ENCODE assay signal across 20 cellular contexts in genomic region chr21:15740383-15740782, GRCh38.
"Had no signal": no experiment of that assay in that cellular context is flagged by ENCODE, and none has a peak within 500 bp of the region (broad histone marks: within the 10 kb centered on the region; RNA-seq: fewer than 3 reads in every experiment).

No MANE protein-coding gene starts in this region.

- H3K36me3 ChIP-seq: neural progenitor cell, right lobe of liver, upper lobe of right lung had no signal

- H3K27ac Mint-ChIP-seq: neural progenitor cell; stimulated activated naive CD8-positive, alpha-beta T cell treated with anti-CD3 and anti-CD28 coated beads, Interleukin-15, amount 100 ng/mL, for 72 hours had no signal

- H3K9me3 Mint-ChIP-seq: activated naive CD4-positive, alpha-beta T cell treated with anti-CD3 and anti-CD28 coated beads, Interleukin-2, amount 50 U/mL, for 72 hours; stimulated activated naive CD8-positive, alpha-beta T cell treated with anti-CD3 and anti-CD28 coated beads, Interleukin-15, amount 100 ng/mL, for 72 hours had no signal

- H3K27me3 ChIP-seq: body of pancreas, foreskin keratinocyte, neural progenitor cell, right lobe of liver, upper lobe of right lung had no signal

- H3K4me3 ChIP-seq: body of pancreas, neural progenitor cell, right lobe of liver, smooth muscle cell, upper lobe of right lung had no signal

- H3K4me2 ChIP-seq: smooth muscle cell had no signal

- H3K27ac ChIP-seq: body of pancreas, neural progenitor cell, right lobe of liver, upper lobe of right lung had no signal

- H3K27me3 Mint-ChIP-seq: stimulated activated naive CD8-positive, alpha-beta T cell treated with anti-CD3 and anti-CD28 coated beads, Interleukin-15, amount 100 ng/mL, for 72 hours had no signal

- H3K4me3 Mint-ChIP-seq: neural progenitor cell had no signal

- H3K9me3 ChIP-seq: body of pancreas, right lobe of liver, upper lobe of right lung had no signal

- DNase-seq: activated CD4-positive, alpha-beta T cell treated with anti-CD3 and anti-CD28 coated beads for 1 hour; activated CD4-positive, alpha-beta T cell treated with anti-CD3 and anti-CD28 coated beads, Interleukin-2, amount 50 U/mL, for 4 hours; activated gamma-delta T cell; activated T-cell treated with anti-CD3 and anti-CD28 coated beads, Interleukin-2, amount 50 U/mL, for 48 hours; amygdala; body of pancreas; central memory CD4-positive, alpha-beta T cell; cortex of kidney; effector CD4-positive, alpha-beta T cell; foreskin keratinocyte; glutamatergic neuron; mesendoderm; right lobe of liver; stimulated activated CD4-positive, alpha-beta T cell treated with anti-CD3 and anti-CD28 coated beads, Interleukin-4, amount 100 ng/mL, for 4 hours; stimulated activated CD8-positive, alpha-beta memory T cell treated with anti-CD3 and anti-CD28 coated beads, Interleukin-4, amount 100 ng/mL, for 48 hours; stimulated activated naive CD8-positive, alpha-beta T cell treated with anti-CD3 and anti-CD28 coated beads, Interleukin-15, amount 100 ng/mL, for 72 hours; upper lobe of right lung had no signal

- H3K9ac ChIP-seq: neural progenitor cell had no signal

- H2AFZ ChIP-seq: neural progenitor cell had no signal

- ATAC-seq: activated naive CD4-positive, alpha-beta T cell treated with anti-CD3 and anti-CD28 coated beads, Interleukin-2, amount 50 U/mL, for 72 hours; body of pancreas; foreskin keratinocyte; right lobe of liver; stimulated activated naive CD8-positive, alpha-beta T cell treated with anti-CD3 and anti-CD28 coated beads, Interleukin-15, amount 100 ng/mL, for 72 hours; upper lobe of right lung had no signal
